In the genomic region with DNA sequence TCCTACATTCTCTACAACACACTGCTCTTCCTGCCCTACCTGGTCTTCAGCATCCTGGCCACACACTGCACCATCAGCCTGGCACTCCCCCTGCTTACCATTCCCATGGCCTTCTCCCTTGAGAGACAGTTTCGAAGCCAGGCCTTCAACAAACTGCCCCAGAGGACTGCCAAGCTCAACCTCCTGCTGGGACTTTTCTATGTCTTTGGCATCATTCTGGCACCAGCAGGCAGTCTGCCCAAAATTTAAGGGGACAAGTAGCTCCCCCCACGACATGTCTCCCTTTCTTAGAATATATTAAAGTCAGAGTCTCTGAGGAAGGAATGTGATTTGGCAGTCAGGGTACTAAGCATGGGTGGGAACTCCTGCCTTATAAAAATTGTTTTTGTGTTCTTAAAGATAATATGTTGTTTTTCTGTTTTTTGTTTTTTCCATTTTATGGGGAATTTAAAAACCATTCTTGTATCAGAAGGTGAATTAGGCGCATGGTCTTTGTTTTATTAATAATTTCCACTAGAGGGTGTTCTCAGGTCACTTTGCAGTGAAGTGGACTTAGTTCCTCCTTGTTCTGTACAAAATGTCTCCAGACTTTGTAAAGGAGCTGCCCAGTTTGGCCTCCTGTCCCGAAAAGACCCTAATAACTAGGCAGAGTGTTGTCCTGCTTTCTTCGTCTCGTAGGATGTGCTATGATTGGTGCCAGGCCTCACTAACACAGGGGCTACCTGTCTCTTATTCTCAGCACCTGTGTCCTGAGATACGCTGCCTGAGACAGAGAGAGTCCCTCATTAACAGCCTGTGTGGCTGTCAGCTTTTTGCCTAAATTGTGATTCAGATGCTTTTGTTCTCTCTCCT, we compare ENCODE assay signal across 8 cellular contexts. TPM values are rescaled to one million over a fixed set of nuclear protein-coding genes. Genes with fewer than 3 reads are reported as not detected.
DNase-seq lines count a peak whose midpoint lies in the region; ATAC-seq and TF ChIP-seq lines count a peak whose summit lies in the region.

No MANE protein-coding gene starts in this region.

- H3K27me3 ChIP-seq in CD8-positive, alpha-beta memory T cell (ENCODE audit: insufficient read depth, low read length, poor library complexity, severe bottlenecking), result no peaks in the 10 kb centered on the region
- H3K27me3 ChIP-seq in HUES6 (ENCODE audit: control insufficient read depth, insufficient read depth, low read length) (no peaks in the 10 kb centered on the region), heart right ventricle (no peaks in the 10 kb centered on the region)

- intact Hi-C loops in heart right ventricle (cut with DNase I), result loop anchor here in 1 of 10 donors (10.0 kb wide), 1 partner anchor 359 kb away; no protein-coding TSS in a partner anchor

- peak overlapping the region in 6 of 8 donors; percentile 3 to 67 (median 28) for H3K27ac Mint-ChIP-seq in CD8-positive, alpha-beta memory T cell
- peak overlapping the region; percentile 35 for H3K27ac Mint-ChIP-seq in memory B cell

- no peaks in the 10 kb centered on the region for H3K9me3 Mint-ChIP-seq in CD8-positive, alpha-beta memory T cell
- no peaks in the 10 kb centered on the region for H3K9me3 Mint-ChIP-seq in memory B cell

- peaks cover 19% of the 10 kb centered on the region for H3K36me3 ChIP-seq in CD8-positive, alpha-beta memory T cell (ENCODE audit: insufficient read depth, low read length)
- H3K36me3 ChIP-seq in HUES6 (ENCODE audit: control insufficient read depth, insufficient read depth, low read length) (peaks cover 19% of the 10 kb centered on the region), heart right ventricle (peaks cover 0 to 64% (median 10%) of the 10 kb centered on the region in 9 donors)

- H3K4me3 Mint-ChIP-seq in CD8-positive, alpha-beta memory T cell, result no peak overlapping the region
- no peak overlapping the region for H3K4me3 Mint-ChIP-seq in memory B cell

- no peak overlapping the region for H3K27ac ChIP-seq in CD8-positive, alpha-beta memory T cell (ENCODE audit: low read depth, low read length)
- H3K27ac ChIP-seq in HUES6 (ENCODE audit: low read depth, low read length) (no peak overlapping the region), heart right ventricle (no peak overlapping the region)

- H3K9ac ChIP-seq in HUES6 (ENCODE audit: low read length), result peak overlapping the region; percentile 17

- no peak for DNase-seq in CD8-positive, alpha-beta memory T cell
- DNase-seq in amniotic epithelial cell (ENCODE audit: low read depth) (peak; percentile 18), memory B cell (ENCODE audit: low spot score in 2 of 2) (no peak), heart right ventricle (no peak)
- no peak for DNase-seq in activated CD8-positive, alpha-beta memory T cell treated with anti-CD3 and anti-CD28 coated beads for 24 hours

- peaks cover 0 to 2% of the 10 kb centered on the region in 2 donors for H3K27me3 Mint-ChIP-seq in CD8-positive, alpha-beta memory T cell
- H3K27me3 Mint-ChIP-seq in memory B cell, result no peaks in the 10 kb centered on the region

- no peak overlapping the region for H3K4me3 ChIP-seq in CD8-positive, alpha-beta memory T cell (ENCODE audit: low read length)
- no peak overlapping the region for H3K4me3 ChIP-seq in HUES6 (ENCODE audit: low read depth, low read length)
- no peak overlapping the region for H3K4me3 ChIP-seq in heart right ventricle

- ATAC-seq in memory B cell (ENCODE audit: low read depth), result no peak
- no peak for ATAC-seq in GM18511 (IDR thresholded peaks at IDR 0.05; ENCODE audit: unreplicated experiment)
- ATAC-seq in heart right ventricle, result no peak
- no peak for ATAC-seq in HG02798 (IDR thresholded peaks at IDR 0.05; ENCODE audit: poor library complexity, unreplicated experiment)

- TF ChIP-seq CTCF in heart right ventricle (IDR thresholded peaks at IDR 0.05), result peak in 4 of 9 donors; percentile 15 to 34 (median 28)

- 82 to 87% methylated on average over 7 of the region's 7 CpGs for WGBS in heart right ventricle, 2 donors

- peaks cover 39 to 53% (median 47%) of the 10 kb centered on the region in 3 donors for H3K4me1 Mint-ChIP-seq in CD8-positive, alpha-beta memory T cell
- peaks cover 25% of the 10 kb centered on the region for H3K4me1 Mint-ChIP-seq in memory B cell

- CTCF ChIA-PET in CD8-positive, alpha-beta memory T cell (lab: Charles Lee), result no interaction called here

- H3K36me3 Mint-ChIP-seq in CD8-positive, alpha-beta memory T cell, result peaks cover 0 to 72% (median 26%) of the 10 kb centered on the region in 3 donors
- H3K36me3 Mint-ChIP-seq in memory B cell, result peaks cover 32% of the 10 kb centered on the region

- H3K9me3 ChIP-seq in CD8-positive, alpha-beta memory T cell (ENCODE audit: low read length), result no peaks in the 10 kb centered on the region
- no peaks in the 10 kb centered on the region for H3K9me3 ChIP-seq in HUES6 (ENCODE audit: control insufficient read depth, insufficient read depth, low read depth, low read length)
- H3K9me3 ChIP-seq in heart right ventricle, result no peaks in the 10 kb centered on the region

- peaks cover 65% of the 10 kb centered on the region for H3K4me1 ChIP-seq in CD8-positive, alpha-beta memory T cell (ENCODE audit: insufficient read depth, low read length)
- H3K4me1 ChIP-seq in HUES6 (ENCODE audit: control insufficient read depth, insufficient read depth, low read length) (peaks cover 22% of the 10 kb centered on the region), heart right ventricle (peaks cover 0 to 18% (median 13%) of the 10 kb centered on the region in 9 donors)

- POLR2A ChIA-PET in CD8-positive, alpha-beta memory T cell (lab: Charles Lee), result interaction anchor here (0.6 kb wide), 1 partner anchor 28 kb away, joined by 4 read pairs; no protein-coding TSS in a partner anchor

RNA-seq across cellular contexts. Expression of gene UBIAD1, which starts 13.1 kb away (rescaled TPM):
- total RNA-seq in CD8-positive, alpha-beta memory T cell, result 10 to 100 TPM; 35.7 to 41.8 TPM
- 31.4 TPM for polyA plus RNA-seq in CD8-positive, alpha-beta memory T cell
- total RNA-seq in heart right ventricle, result 10 to 100 TPM in 9 of 10 donors, 1 to 10 TPM in 1; 10.0 to 17.4 (median 11.9) TPM
- 10 to 100 TPM in 1 of 2 donors, 1 to 10 TPM in 1; 4.9 to 10.1 TPM for polyA plus RNA-seq in heart right ventricle

RNA-seq across cellular contexts. Expression of gene MTOR, which starts 23.8 kb away (rescaled TPM):
- total RNA-seq in CD8-positive, alpha-beta memory T cell, result 10 to 100 TPM; 53.9 to 55.2 TPM
- 8.0 TPM for polyA plus RNA-seq in CD8-positive, alpha-beta memory T cell
- total RNA-seq in heart right ventricle, result 10 to 100 TPM; 28.3 to 42.7 (median 36.5) TPM
- 10 to 100 TPM; 18.7 to 23.2 TPM for polyA plus RNA-seq in heart right ventricle
